In the genomic region with DNA sequence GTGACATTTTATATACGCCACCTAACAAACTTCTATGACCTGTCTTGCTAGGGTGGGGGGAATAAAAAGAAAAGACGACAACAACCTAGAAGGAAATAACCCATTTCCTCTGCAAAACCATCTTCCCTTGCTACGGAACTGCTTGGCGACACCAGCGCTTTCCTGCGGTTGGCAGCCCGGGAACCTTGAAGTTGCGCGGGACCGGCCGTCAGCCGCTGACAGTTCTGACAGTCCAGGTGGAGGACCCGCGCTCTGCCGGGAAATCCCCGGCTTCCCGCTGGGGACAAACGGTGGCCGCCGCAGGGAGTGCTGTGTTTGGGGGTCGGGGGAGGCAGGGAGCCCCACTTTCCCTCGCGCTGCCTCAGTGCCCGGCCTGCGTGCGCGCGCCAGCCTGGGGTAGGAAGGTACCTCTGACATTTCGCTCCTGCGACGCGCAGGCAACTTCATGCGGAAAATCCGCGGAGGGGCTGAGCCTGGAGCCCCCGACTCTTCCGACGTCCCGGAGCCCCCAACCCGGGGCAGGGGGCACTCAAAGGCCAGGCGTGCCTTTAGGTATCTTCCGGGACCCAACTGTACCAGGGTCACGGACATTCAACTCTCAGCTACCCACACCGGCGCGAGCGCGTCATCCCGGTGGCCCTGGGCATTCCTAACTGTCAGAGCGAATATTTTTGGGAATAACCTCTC, we compare ENCODE assay signal across 1 cellular context.
TF ChIP-seq lines count a peak whose summit lies in the region.

No MANE protein-coding gene starts in this region.

TF ChIP-seq in HepG2, 621 proteins besides CTCF, POLR2A, EP300 and RAD21 (continued from another document and continues in another):
- TF ChIP-seq, protein P1, sequence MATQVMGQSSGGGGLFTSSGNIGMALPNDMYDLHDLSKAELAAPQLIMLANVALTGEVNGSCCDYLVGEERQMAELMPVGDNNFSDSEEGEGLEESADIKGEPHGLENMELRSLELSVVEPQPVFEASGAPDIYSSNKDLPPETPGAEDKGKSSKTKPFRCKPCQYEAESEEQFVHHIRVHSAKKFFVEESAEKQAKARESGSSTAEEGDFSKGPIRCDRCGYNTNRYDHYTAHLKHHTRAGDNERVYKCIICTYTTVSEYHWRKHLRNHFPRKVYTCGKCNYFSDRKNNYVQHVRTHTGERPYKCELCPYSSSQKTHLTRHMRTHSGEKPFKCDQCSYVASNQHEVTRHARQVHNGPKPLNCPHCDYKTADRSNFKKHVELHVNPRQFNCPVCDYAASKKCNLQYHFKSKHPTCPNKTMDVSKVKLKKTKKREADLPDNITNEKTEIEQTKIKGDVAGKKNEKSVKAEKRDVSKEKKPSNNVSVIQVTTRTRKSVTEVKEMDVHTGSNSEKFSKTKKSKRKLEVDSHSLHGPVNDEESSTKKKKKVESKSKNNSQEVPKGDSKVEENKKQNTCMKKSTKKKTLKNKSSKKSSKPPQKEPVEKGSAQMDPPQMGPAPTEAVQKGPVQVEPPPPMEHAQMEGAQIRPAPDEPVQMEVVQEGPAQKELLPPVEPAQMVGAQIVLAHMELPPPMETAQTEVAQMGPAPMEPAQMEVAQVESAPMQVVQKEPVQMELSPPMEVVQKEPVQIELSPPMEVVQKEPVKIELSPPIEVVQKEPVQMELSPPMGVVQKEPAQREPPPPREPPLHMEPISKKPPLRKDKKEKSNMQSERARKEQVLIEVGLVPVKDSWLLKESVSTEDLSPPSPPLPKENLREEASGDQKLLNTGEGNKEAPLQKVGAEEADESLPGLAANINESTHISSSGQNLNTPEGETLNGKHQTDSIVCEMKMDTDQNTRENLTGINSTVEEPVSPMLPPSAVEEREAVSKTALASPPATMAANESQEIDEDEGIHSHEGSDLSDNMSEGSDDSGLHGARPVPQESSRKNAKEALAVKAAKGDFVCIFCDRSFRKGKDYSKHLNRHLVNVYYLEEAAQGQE (IDR thresholded peaks at IDR 0.05; ENCODE audit: borderline replicate concordance in 1 of 2, low read depth in 1 of 2, low read length in 2 of 2): no peak
- TF ChIP-seq HNRNPL (IDR thresholded peaks at IDR 0.05; ENCODE audit: low read depth, low read length) (0 out of 2 replicates have a peak, but pooled peaks have one; percentile 43), CENPX (CRISPR knock-in tag; IDR thresholded peaks at IDR 0.05) (no peak), GABPB1 (CRISPR knock-in tag; IDR thresholded peaks at IDR 0.05) (peak; percentile 66; the same call in 1 of the 2 replicates), ZNF577 (CRISPR knock-in tag; IDR thresholded peaks at IDR 0.05; ENCODE audit: borderline replicate concordance, low read depth) (no peak), ZNF598 (CRISPR knock-in tag; IDR thresholded peaks at IDR 0.05; ENCODE audit: borderline replicate concordance) (peak; percentile 42; the same call in 1 of the 2 replicates), TAF1 (CRISPR knock-in tag; IDR thresholded peaks at IDR 0.05) (peak; percentile 43; the same call in 1 of the 2 replicates), ZNF556 (CRISPR knock-in tag; IDR thresholded peaks at IDR 0.05; ENCODE audit: borderline replicate concordance) (no peak; the same call in 1 of the 2 replicates), MIER2 (CRISPR knock-in tag; IDR thresholded peaks at IDR 0.05) (no peak), GLI4 (CRISPR knock-in tag; IDR thresholded peaks at IDR 0.05; ENCODE audit: borderline replicate concordance) (peak; percentile 69; the same call in 1 of the 2 replicates), SPEN (CRISPR knock-in tag; IDR thresholded peaks at IDR 0.05; ENCODE audit: low read depth) (0 out of 2 replicates have a peak, but pooled peaks have one; percentile 24), HNF4G (IDR thresholded peaks at IDR 0.05; ENCODE audit: borderline replicate concordance, low read depth, low read length) (no peak), HNF4G (CRISPR knock-in tag; IDR thresholded peaks at IDR 0.05; ENCODE audit: borderline replicate concordance, low read depth) (no peak), MYC (CRISPR knock-in tag; IDR thresholded peaks at IDR 0.05; ENCODE audit: borderline replicate concordance) (peak; percentile 44; the same call in 1 of the 2 replicates), RNF2 (conservative IDR thresholded peaks at IDR 0.05; ENCODE audit: low read depth) (0 out of 2 replicates have a peak, but pooled peaks have one; percentile 31), PTBP1 (IDR thresholded peaks at IDR 0.05; ENCODE audit: low read depth, low read length, poor library complexity, severe bottlenecking) (peak; percentile 21)
- TF ChIP-seq, protein P2, sequence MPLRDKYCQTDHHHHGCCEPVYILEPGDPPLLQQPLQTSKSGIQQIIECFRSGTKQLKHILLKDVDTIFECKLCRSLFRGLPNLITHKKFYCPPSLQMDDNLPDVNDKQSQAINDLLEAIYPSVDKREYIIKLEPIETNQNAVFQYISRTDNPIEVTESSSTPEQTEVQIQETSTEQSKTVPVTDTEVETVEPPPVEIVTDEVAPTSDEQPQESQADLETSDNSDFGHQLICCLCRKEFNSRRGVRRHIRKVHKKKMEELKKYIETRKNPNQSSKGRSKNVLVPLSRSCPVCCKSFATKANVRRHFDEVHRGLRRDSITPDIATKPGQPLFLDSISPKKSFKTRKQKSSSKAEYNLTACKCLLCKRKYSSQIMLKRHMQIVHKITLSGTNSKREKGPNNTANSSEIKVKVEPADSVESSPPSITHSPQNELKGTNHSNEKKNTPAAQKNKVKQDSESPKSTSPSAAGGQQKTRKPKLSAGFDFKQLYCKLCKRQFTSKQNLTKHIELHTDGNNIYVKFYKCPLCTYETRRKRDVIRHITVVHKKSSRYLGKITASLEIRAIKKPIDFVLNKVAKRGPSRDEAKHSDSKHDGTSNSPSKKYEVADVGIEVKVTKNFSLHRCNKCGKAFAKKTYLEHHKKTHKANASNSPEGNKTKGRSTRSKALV (CRISPR knock-in tag; IDR thresholded peaks at IDR 0.05): peak; percentile 99
- TF ChIP-seq, protein P3, sequence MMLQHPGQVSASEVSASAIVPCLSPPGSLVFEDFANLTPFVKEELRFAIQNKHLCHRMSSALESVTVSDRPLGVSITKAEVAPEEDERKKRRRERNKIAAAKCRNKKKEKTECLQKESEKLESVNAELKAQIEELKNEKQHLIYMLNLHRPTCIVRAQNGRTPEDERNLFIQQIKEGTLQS (CRISPR knock-in tag; IDR thresholded peaks at IDR 0.05): no peak
- TF ChIP-seq, protein P4, sequence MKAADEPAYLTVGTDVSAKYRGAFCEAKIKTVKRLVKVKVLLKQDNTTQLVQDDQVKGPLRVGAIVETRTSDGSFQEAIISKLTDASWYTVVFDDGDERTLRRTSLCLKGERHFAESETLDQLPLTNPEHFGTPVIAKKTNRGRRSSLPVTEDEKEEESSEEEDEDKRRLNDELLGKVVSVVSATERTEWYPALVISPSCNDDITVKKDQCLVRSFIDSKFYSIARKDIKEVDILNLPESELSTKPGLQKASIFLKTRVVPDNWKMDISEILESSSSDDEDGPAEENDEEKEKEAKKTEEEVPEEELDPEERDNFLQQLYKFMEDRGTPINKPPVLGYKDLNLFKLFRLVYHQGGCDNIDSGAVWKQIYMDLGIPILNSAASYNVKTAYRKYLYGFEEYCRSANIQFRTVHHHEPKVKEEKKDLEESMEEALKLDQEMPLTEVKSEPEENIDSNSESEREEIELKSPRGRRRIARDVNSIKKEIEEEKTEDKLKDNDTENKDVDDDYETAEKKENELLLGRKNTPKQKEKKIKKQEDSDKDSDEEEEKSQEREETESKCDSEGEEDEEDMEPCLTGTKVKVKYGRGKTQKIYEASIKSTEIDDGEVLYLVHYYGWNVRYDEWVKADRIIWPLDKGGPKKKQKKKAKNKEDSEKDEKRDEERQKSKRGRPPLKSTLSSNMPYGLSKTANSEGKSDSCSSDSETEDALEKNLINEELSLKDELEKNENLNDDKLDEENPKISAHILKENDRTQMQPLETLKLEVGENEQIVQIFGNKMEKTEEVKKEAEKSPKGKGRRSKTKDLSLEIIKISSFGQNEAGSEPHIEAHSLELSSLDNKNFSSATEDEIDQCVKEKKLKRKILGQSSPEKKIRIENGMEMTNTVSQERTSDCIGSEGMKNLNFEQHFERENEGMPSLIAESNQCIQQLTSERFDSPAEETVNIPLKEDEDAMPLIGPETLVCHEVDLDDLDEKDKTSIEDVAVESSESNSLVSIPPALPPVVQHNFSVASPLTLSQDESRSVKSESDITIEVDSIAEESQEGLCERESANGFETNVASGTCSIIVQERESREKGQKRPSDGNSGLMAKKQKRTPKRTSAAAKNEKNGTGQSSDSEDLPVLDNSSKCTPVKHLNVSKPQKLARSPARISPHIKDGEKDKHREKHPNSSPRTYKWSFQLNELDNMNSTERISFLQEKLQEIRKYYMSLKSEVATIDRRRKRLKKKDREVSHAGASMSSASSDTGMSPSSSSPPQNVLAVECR (CRISPR knock-in tag; IDR thresholded peaks at IDR 0.05; ENCODE audit: borderline replicate concordance): peak; percentile 66
- TF ChIP-seq, protein P5, sequence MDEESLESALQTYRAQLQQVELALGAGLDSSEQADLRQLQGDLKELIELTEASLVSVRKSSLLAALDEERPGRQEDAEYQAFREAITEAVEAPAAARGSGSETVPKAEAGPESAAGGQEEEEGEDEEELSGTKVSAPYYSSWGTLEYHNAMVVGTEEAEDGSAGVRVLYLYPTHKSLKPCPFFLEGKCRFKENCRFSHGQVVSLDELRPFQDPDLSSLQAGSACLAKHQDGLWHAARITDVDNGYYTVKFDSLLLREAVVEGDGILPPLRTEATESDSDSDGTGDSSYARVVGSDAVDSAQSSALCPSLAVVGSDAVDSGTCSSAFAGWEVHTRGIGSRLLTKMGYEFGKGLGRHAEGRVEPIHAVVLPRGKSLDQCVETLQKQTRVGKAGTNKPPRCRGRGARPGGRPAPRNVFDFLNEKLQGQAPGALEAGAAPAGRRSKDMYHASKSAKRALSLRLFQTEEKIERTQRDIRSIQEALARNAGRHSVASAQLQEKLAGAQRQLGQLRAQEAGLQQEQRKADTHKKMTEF (CRISPR knock-in tag; IDR thresholded peaks at IDR 0.05): 0 out of 2 replicates have a peak, but pooled peaks have one; percentile 24
- TF ChIP-seq, protein P6, sequence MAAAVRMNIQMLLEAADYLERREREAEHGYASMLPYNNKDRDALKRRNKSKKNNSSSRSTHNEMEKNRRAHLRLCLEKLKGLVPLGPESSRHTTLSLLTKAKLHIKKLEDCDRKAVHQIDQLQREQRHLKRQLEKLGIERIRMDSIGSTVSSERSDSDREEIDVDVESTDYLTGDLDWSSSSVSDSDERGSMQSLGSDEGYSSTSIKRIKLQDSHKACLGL (CRISPR knock-in tag; IDR thresholded peaks at IDR 0.05): peak; percentile 55; the same call in 1 of the 2 replicates
- TF ChIP-seq, protein P7, sequence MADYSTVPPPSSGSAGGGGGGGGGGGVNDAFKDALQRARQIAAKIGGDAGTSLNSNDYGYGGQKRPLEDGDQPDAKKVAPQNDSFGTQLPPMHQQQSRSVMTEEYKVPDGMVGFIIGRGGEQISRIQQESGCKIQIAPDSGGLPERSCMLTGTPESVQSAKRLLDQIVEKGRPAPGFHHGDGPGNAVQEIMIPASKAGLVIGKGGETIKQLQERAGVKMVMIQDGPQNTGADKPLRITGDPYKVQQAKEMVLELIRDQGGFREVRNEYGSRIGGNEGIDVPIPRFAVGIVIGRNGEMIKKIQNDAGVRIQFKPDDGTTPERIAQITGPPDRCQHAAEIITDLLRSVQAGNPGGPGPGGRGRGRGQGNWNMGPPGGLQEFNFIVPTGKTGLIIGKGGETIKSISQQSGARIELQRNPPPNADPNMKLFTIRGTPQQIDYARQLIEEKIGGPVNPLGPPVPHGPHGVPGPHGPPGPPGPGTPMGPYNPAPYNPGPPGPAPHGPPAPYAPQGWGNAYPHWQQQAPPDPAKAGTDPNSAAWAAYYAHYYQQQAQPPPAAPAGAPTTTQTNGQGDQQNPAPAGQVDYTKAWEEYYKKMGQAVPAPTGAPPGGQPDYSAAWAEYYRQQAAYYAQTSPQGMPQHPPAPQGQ (CRISPR knock-in tag; IDR thresholded peaks at IDR 0.05; ENCODE audit: borderline replicate concordance): no peak
- TF ChIP-seq, protein P8, sequence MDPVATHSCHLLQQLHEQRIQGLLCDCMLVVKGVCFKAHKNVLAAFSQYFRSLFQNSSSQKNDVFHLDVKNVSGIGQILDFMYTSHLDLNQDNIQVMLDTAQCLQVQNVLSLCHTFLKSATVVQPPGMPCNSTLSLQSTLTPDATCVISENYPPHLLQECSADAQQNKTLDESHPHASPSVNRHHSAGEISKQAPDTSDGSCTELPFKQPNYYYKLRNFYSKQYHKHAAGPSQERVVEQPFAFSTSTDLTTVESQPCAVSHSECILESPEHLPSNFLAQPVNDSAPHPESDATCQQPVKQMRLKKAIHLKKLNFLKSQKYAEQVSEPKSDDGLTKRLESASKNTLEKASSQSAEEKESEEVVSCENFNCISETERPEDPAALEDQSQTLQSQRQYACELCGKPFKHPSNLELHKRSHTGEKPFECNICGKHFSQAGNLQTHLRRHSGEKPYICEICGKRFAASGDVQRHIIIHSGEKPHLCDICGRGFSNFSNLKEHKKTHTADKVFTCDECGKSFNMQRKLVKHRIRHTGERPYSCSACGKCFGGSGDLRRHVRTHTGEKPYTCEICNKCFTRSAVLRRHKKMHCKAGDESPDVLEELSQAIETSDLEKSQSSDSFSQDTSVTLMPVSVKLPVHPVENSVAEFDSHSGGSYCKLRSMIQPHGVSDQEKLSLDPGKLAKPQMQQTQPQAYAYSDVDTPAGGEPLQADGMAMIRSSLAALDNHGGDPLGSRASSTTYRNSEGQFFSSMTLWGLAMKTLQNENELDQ (CRISPR knock-in tag; IDR thresholded peaks at IDR 0.05; ENCODE audit: borderline replicate concordance): no peak
- TF ChIP-seq, protein P9, sequence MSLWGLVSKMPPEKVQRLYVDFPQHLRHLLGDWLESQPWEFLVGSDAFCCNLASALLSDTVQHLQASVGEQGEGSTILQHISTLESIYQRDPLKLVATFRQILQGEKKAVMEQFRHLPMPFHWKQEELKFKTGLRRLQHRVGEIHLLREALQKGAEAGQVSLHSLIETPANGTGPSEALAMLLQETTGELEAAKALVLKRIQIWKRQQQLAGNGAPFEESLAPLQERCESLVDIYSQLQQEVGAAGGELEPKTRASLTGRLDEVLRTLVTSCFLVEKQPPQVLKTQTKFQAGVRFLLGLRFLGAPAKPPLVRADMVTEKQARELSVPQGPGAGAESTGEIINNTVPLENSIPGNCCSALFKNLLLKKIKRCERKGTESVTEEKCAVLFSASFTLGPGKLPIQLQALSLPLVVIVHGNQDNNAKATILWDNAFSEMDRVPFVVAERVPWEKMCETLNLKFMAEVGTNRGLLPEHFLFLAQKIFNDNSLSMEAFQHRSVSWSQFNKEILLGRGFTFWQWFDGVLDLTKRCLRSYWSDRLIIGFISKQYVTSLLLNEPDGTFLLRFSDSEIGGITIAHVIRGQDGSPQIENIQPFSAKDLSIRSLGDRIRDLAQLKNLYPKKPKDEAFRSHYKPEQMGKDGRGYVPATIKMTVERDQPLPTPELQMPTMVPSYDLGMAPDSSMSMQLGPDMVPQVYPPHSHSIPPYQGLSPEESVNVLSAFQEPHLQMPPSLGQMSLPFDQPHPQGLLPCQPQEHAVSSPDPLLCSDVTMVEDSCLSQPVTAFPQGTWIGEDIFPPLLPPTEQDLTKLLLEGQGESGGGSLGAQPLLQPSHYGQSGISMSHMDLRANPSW (CRISPR knock-in tag; IDR thresholded peaks at IDR 0.05; ENCODE audit: borderline replicate concordance): 0 out of 2 replicates have a peak, but pooled peaks have one; percentile 49
- TF ChIP-seq, protein P10, sequence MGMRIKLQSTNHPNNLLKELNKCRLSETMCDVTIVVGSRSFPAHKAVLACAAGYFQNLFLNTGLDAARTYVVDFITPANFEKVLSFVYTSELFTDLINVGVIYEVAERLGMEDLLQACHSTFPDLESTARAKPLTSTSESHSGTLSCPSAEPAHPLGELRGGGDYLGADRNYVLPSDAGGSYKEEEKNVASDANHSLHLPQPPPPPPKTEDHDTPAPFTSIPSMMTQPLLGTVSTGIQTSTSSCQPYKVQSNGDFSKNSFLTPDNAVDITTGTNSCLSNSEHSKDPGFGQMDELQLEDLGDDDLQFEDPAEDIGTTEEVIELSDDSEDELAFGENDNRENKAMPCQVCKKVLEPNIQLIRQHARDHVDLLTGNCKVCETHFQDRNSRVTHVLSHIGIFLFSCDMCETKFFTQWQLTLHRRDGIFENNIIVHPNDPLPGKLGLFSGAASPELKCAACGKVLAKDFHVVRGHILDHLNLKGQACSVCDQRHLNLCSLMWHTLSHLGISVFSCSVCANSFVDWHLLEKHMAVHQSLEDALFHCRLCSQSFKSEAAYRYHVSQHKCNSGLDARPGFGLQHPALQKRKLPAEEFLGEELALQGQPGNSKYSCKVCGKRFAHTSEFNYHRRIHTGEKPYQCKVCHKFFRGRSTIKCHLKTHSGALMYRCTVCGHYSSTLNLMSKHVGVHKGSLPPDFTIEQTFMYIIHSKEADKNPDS (CRISPR knock-in tag; IDR thresholded peaks at IDR 0.05): no peak
